Comparison of ENCODE assay signal across 8 cellular contexts in the genomic region with DNA sequence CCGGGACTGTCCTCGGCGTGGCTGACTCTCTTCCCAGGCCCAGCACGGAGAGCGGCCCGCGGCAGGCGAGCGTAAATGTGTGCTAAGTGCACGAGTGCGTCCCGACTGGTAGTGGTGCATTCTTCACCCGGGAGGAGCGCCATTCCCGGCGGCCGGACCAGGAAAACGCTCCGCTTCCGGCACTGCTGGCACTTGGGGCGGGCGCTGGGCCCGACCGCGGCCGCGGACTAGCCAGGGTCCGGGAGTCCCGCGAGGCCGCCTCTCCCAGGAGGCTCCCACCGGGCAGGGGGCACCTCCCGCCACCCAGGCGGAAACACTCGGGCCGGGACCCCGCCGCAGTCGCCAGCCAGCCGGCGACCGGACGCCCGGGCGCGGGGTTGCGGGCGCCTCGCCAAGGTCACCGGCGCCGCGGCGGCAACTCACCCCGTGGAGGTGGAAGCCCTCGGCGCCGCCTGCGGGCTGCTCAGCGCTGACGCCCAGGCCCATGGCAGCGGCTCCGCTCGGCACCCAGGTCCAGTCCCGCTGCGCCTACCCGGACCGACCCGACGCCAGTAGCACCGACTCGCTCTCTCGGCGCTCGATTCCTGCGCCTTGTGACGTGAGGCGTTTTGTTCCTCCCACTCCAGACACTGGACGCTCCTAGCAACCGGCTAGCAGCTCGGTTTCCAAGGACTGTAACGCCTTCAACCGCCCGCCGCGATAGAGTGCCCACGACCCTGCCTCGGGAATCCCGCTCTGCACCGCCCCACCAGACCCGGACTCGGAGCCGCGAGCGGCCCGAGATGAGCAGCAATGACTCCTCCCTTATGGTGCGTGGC. TPM values are rescaled to one million over a fixed set of nuclear protein-coding genes. Genes with fewer than 3 reads are reported as not detected.
DNase-seq lines count a peak whose midpoint lies in the region; ATAC-seq and TF ChIP-seq lines count a peak whose summit lies in the region.

Gene GORASP1, minus strand, starts transcription at position 572 of the 818 bp plus-strand sequence. Its CDS starts 86 bp downstream, at position 486.
Gene TTC21A, plus strand, starts transcription at position 625 of the 818 bp plus-strand sequence. Its CDS starts 158 bp downstream, at position 783.

- peak within 1 kb of the TSS; percentile 96 for H3K4me3 ChIP-seq in thoracic aorta

- H3K27me3 ChIP-seq in thoracic aorta (replicated peaks; ENCODE audit: insufficient read depth) = no peaks in the 10 kb centered on the region

- no peaks in the 10 kb centered on the region for H3K36me3 ChIP-seq in thoracic aorta

- in situ Hi-C loops in SK-MEL-5 (cut with HindIII; ENCODE audit: low pct_unique_long_range_greater_than_20kb, low sequenced_read_pairs) = loop anchor here (25.0 kb wide), 1 partner anchor 180 kb away; the partner anchor contains the start of gene CX3CR1

- peak; percentile 85 for DNase-seq in EL
- DNase-seq in SK-MEL-5 (ENCODE audit: low read depth, low spot score) = peak; percentile 91
- DNase-seq in activated naive CD4-positive, alpha-beta T cell treated with anti-CD3 and anti-CD28 coated beads, Interleukin-2, amount 50 U/mL, for 72 hours (ENCODE audit: low spot score in 2 of 2) = peak; percentile 53 to 70
- DNase-seq in glomerular visceral epithelial cell (ENCODE audit: extremely low spot score) = peak; percentile 75
- peak; percentile 87 for DNase-seq in occipital lobe (lab: John Stamatoyannopoulos, UW)
- DNase-seq in thoracic aorta (ENCODE audit: low spot score) = peak; percentile 58

- TF ChIP-seq CTCF in LNCAP (IDR thresholded peaks at IDR 0.05) (0 out of 2 replicates have a peak, but pooled peaks have one; percentile 9), thoracic aorta (IDR thresholded peaks at IDR 0.05) (no peak)

- peak; percentile 50 for ATAC-seq in GM21825 (IDR thresholded peaks at IDR 0.05; ENCODE audit: unreplicated experiment)
- ATAC-seq in activated naive CD4-positive, alpha-beta T cell treated with anti-CD3 and anti-CD28 coated beads, Interleukin-2, amount 50 U/mL, for 72 hours = peak; percentile 73 to 77
- ATAC-seq in thoracic aorta (ENCODE audit: insufficient number of reproducible peaks, low FRiP score, low read depth) = peak; percentile 76

- H3K9me3 Mint-ChIP-seq in activated naive CD4-positive, alpha-beta T cell treated with anti-CD3 and anti-CD28 coated beads, Interleukin-2, amount 50 U/mL, for 72 hours = no peaks in the 10 kb centered on the region

- H3K4me1 ChIP-seq in thoracic aorta (ENCODE audit: control insufficient read depth in 1 of 2, low read depth in 2 of 2) = peaks cover 14 to 48% of the 10 kb centered on the region in 2 donors

- H3K27ac Mint-ChIP-seq in activated naive CD4-positive, alpha-beta T cell treated with anti-CD3 and anti-CD28 coated beads, Interleukin-2, amount 50 U/mL, for 72 hours = peak within 1 kb of the TSS; percentile 86 to 93

- H3K36me3 Mint-ChIP-seq in activated naive CD4-positive, alpha-beta T cell treated with anti-CD3 and anti-CD28 coated beads, Interleukin-2, amount 50 U/mL, for 72 hours = peaks cover 0 to 5% of the 10 kb centered on the region in 2 donors

- H3K27ac ChIP-seq in thoracic aorta = peak within 1 kb of the TSS; percentile 96 to 97

- H3K9me3 ChIP-seq in thoracic aorta = no peaks in the 10 kb centered on the region

RNA-seq across cellular contexts. Expression of gene GORASP1, which starts in this region (rescaled TPM):
- total RNA-seq in SK-MEL-5 (2014; rRNA removed; shearing (Covaris generic)) = 56.8 and 58.2 TPM in 2 replicates
- polyA plus RNA-seq in SK-MEL-5 (2015; cell fraction: cytosol; rRNA removed) = 56.3 and 62.0 TPM in 2 replicates
- 317 and 364 TPM in 2 replicates for polyA plus RNA-seq in SK-MEL-5 (2015; cell fraction: nucleus; rRNA removed)
- total RNA-seq in activated naive CD4-positive, alpha-beta T cell treated with anti-CD3 and anti-CD28 coated beads, Interleukin-2, amount 50 U/mL, for 72 hours = 10 to 100 TPM; 19.0 to 22.7 TPM
- total RNA-seq in occipital lobe = 28.7 TPM
- 10 to 100 TPM; 59.3 to 84.6 TPM for total RNA-seq in thoracic aorta

RNA-seq across cellular contexts. Expression of gene TTC21A, which starts in this region (rescaled TPM):
- 0.95 and 1.7 TPM in 2 replicates for total RNA-seq in SK-MEL-5 (2014; rRNA removed; shearing (Covaris generic))
- 1.2 and 2.6 TPM in 2 replicates for polyA plus RNA-seq in SK-MEL-5 (2015; cell fraction: cytosol; rRNA removed)
- polyA plus RNA-seq in SK-MEL-5 (2015; cell fraction: nucleus; rRNA removed) = 29.1 and 31.5 TPM in 2 replicates
- 1 to 10 TPM; 1.6 to 2.5 TPM for total RNA-seq in activated naive CD4-positive, alpha-beta T cell treated with anti-CD3 and anti-CD28 coated beads, Interleukin-2, amount 50 U/mL, for 72 hours
- total RNA-seq in occipital lobe = 2.5 TPM
- total RNA-seq in thoracic aorta = 10 to 100 TPM in 1 of 2 donors, 1 to 10 TPM in 1; 3.0 to 14.9 TPM

Comparison
In these comparisons a context has a peak if more than half of its experiments do, and no peak if none do; other contexts are left out.
1. Peak in every context shown above with its lines: DNase-seq, ATAC-seq, H3K4me3 ChIP-seq and H3K27ac ChIP-seq.